ENCODE assay signal across 1 cellular context in the genomic region with DNA sequence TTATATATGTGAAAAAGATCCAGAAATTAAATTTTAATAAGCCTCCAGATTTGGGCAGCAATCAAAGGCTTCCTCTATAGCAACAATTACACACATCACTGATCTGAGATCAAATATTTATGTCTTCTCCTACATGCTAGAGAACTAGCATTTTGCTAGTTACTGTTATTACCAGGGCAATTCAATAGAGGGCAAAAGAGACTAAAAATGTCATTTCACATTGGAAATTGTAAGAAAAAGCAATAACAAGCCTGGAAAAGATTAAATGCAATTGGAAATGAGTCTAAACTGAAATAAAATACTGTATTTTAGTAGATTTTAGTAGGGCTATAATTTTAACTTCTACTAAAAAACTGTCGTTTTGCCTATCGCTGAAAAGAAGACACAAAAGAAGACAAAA.
TF ChIP-seq lines count a peak whose summit lies in the region.

No MANE protein-coding gene starts in this region.

TF ChIP-seq in endothelial cell of umbilical vein, 7 proteins besides CTCF, POLR2A, EP300 and RAD21 (continued from another document):
- TF ChIP-seq MYC (IDR thresholded peaks at IDR 0.05; ENCODE audit: low read depth, low read length), result no peak
